Comparison of ENCODE assay signal across 22 cellular contexts in genomic region chr13:93977986-93978385, GRCh38.
DNase-seq lines count a peak whose midpoint lies in the region; ATAC-seq and TF ChIP-seq lines count a peak whose summit lies in the region.
"Had no signal": no experiment of that assay in that cellular context is flagged by ENCODE, and none has a peak within 500 bp of the region (broad histone marks: within the 10 kb centered on the region; RNA-seq: fewer than 3 reads in every experiment).

No MANE protein-coding gene starts in this region.

- no peak overlapping the region for H2BK15ac ChIP-seq in mesenchymal stem cell (ENCODE audit: low read depth, poor library complexity, severe bottlenecking)

- H3K9ac ChIP-seq in mesenchymal stem cell (ENCODE audit: low read length), result no peak overlapping the region

- no peaks in the 10 kb centered on the region for H3K79me1 ChIP-seq in mesenchymal stem cell (replicated peaks; ENCODE audit: low read length, poor library complexity, severe bottlenecking)

- no peak overlapping the region for H2BK120ac ChIP-seq in mesenchymal stem cell (ENCODE audit: low read depth, low read length)

- no peak overlapping the region for H2BK12ac ChIP-seq in mesenchymal stem cell (ENCODE audit: low read length in 2 of 2)

- H3K4me3 ChIP-seq in AG10803 (ENCODE audit: low read length) (no peak overlapping the region), choroid plexus epithelial cell (ENCODE audit: low read depth, low read length) (no peak overlapping the region), mesenchymal stem cell (ENCODE audit: insufficient read depth in 1 of 2, low read depth in 1 of 2, low read length in 2 of 2) (no peak overlapping the region)
- H3K4me3 ChIP-seq: SJSA1 had no signal

- no peak for TF ChIP-seq CTCF in AG10803 (conservative IDR thresholded peaks at IDR 0.05; ENCODE audit: low read length)
- TF ChIP-seq CTCF in choroid plexus epithelial cell (conservative IDR thresholded peaks at IDR 0.05; ENCODE audit: low read depth, low read length), result no peak

- H3K4ac ChIP-seq in mesenchymal stem cell (ENCODE audit: low read depth in 1 of 2, low read length in 2 of 2), result no peak overlapping the region

- H3K23ac ChIP-seq in mesenchymal stem cell (ENCODE audit: low read length in 2 of 2), result no peak overlapping the region

- DNase-seq in AG10803 (ENCODE audit: low read depth), result peak; percentile 13
- DNase-seq in HT1080 (ENCODE audit: low read depth), result peak; percentile 5
- peak; percentile 72 for DNase-seq in choroid plexus epithelial cell (ENCODE audit: low read depth)
- DNase-seq in mesenchymal stem cell, result peak; percentile 1
- DNase-seq in stimulated activated CD4-positive, alpha-beta T cell treated with anti-CD3 and anti-CD28 coated beads, Interleukin-4, amount 100 ng/mL, for 24 hours, result no peak
- DNase-seq: 8988T; AML-193; C1 segment of cervical spinal cord; CD8-positive, alpha-beta T cell; DND-41; H9; KG1; NCI-H1092 treated with DMSO at 0.1 percent for 48 hours; NCI-H1436 treated with DMSO at 0.1 percent for 48 hours; NCI-H2029; NCI-H2171; NCI-H446 treated with DMSO at 0.1 percent for 48 hours; NCI-H526 treated with DMSO at 0.1 percent for 48 hours had no signal

- H4K8ac ChIP-seq in mesenchymal stem cell (ENCODE audit: low read length), result no peak overlapping the region

- no peak overlapping the region for H2AK5ac ChIP-seq in mesenchymal stem cell (ENCODE audit: low read length, severe bottlenecking)

- H3K36me3 ChIP-seq in mesenchymal stem cell (ENCODE audit: control insufficient read depth in 1 of 2, insufficient read depth in 2 of 2, low read depth in 1 of 2, low read length in 2 of 2), result no peaks in the 10 kb centered on the region
- H3K36me3 ChIP-seq: SJSA1 had no signal

- H3K27me3 ChIP-seq in mesenchymal stem cell (ENCODE audit: control insufficient read depth in 1 of 2, insufficient read depth in 1 of 2, low read length in 2 of 2), result no peaks in the 10 kb centered on the region
- H3K27me3 ChIP-seq: SJSA1 had no signal

- H3K9me3 ChIP-seq in mesenchymal stem cell (ENCODE audit: control insufficient read depth, low read length), result no peaks in the 10 kb centered on the region
- H3K9me3 ChIP-seq: SJSA1 had no signal

- no peak overlapping the region for H3K27ac ChIP-seq in mesenchymal stem cell (ENCODE audit: low read length, poor library complexity, severe bottlenecking)
- H3K27ac ChIP-seq: SJSA1 had no signal

- H3K14ac ChIP-seq in mesenchymal stem cell (ENCODE audit: low read length in 2 of 2), result no peak overlapping the region

- no peak overlapping the region for H2BK5ac ChIP-seq in mesenchymal stem cell (ENCODE audit: low read depth, low read length, poor library complexity, severe bottlenecking)

- H3K4me2 ChIP-seq in mesenchymal stem cell (ENCODE audit: low read length, poor library complexity, severe bottlenecking), result no peak overlapping the region

- no peak overlapping the region for H4K91ac ChIP-seq in mesenchymal stem cell (ENCODE audit: low read length)

- 76% methylated on average over 2 of the region's 3 CpGs for WGBS in mesenchymal stem cell

- no peaks in the 10 kb centered on the region for H3K4me1 ChIP-seq in mesenchymal stem cell (ENCODE audit: control insufficient read depth, insufficient read depth, low read depth, low read length)
- H3K4me1 ChIP-seq: SJSA1 had no signal

- ATAC-seq in GM18502 (IDR thresholded peaks at IDR 0.05; ENCODE audit: poor library complexity, unreplicated experiment), result no peak
- ATAC-seq in HG03354 (IDR thresholded peaks at IDR 0.05; ENCODE audit: poor library complexity, severe bottlenecking, unreplicated experiment), result no peak
- ATAC-seq: CD8-positive, alpha-beta T cell; Right ventricle myocardium inferior had no signal

- no peak overlapping the region for H2AFZ ChIP-seq in mesenchymal stem cell (ENCODE audit: low read depth, low read length)

- no peak overlapping the region for H3K18ac ChIP-seq in mesenchymal stem cell (ENCODE audit: low read depth in 1 of 2, low read length in 2 of 2)
